ENCODE assay signal across 8 cellular contexts in genomic region chr17:82106697-82107305, GRCh38. TPM values are rescaled to one million over a fixed set of nuclear protein-coding genes. Genes with fewer than 3 reads are reported as not detected.
A peak's percentile ranks its signal among the peaks of the same experiment; 100 is the strongest.
DNase-seq lines count a peak whose midpoint lies in the region; ATAC-seq and TF ChIP-seq lines count a peak whose summit lies in the region.

No MANE protein-coding gene starts in this region.

- H3K9me2 ChIP-seq in OCI-LY7 (ENCODE audit: insufficient read depth, low read length), result no peaks in the 10 kb centered on the region

- DNase-seq in OCI-LY7 (ENCODE audit: low spot score) (no peak), esophagus squamous epithelium (lab: John Stamatoyannopoulos, UW) (no peak), mesenteric fat pad (ENCODE audit: low spot score) (no peak), NCI-H2081 treated with DMSO at 0.1 percent for 48 hours (lab: John Stamatoyannopoulos, UW) (no peak)

- CTCF ChIA-PET in OCI-LY7 (lab: Charles Lee; ENCODE audit: unreplicated experiment), result interaction anchor here (0.7 kb wide), 1 partner anchor 79 kb away, joined by 3 read pairs; no protein-coding TSS in a partner anchor

- H3K27me3 ChIP-seq in esophagus squamous epithelium, result no peaks in the 10 kb centered on the region
- no peaks in the 10 kb centered on the region for H3K27me3 ChIP-seq in rectal smooth muscle tissue (ENCODE audit: control insufficient read depth, insufficient read depth, low read length)

- H2AFZ ChIP-seq in OCI-LY7 (ENCODE audit: low read length), result peak overlapping the region; percentile 55

- H3K4me2 ChIP-seq in OCI-LY7 (ENCODE audit: low read length), result peak overlapping the region; percentile 70

- no peaks in the 10 kb centered on the region for H4K20me1 ChIP-seq in OCI-LY7 (ENCODE audit: insufficient read depth, low read length)

- TF ChIP-seq CTCF in OCI-LY7 (conservative IDR thresholded peaks at IDR 0.05; ENCODE audit: low read length) (no peak), esophagus squamous epithelium (IDR thresholded peaks at IDR 0.05) (no peak)

- peak overlapping the region; percentile 62 for H3K27ac ChIP-seq in OCI-LY7 (ENCODE audit: low read depth, low read length, poor library complexity, severe bottlenecking)
- peak overlapping the region; percentile 71 to 91 (median 86) for H3K27ac ChIP-seq in esophagus squamous epithelium
- peak overlapping the region; percentile 26 for H3K27ac ChIP-seq in rectal smooth muscle tissue (ENCODE audit: low read depth, low read length)

- H3K9me3 ChIP-seq in OCI-LY7 (ENCODE audit: low read length) (no peaks in the 10 kb centered on the region), esophagus squamous epithelium (no peaks in the 10 kb centered on the region)

- peaks cover 39% of the 10 kb centered on the region for H3K4me1 ChIP-seq in OCI-LY7 (ENCODE audit: insufficient read depth, low read length, poor library complexity, severe bottlenecking)
- H3K4me1 ChIP-seq in esophagus squamous epithelium, result peaks cover 41 to 79% (median 45%) of the 10 kb centered on the region in 3 donors
- H3K4me1 ChIP-seq in rectal smooth muscle tissue (ENCODE audit: control insufficient read depth, insufficient read depth, low read length), result peaks cover 6% of the 10 kb centered on the region

- peak overlapping the region; percentile 13 for H3K9ac ChIP-seq in rectal smooth muscle tissue (ENCODE audit: low read length)

- POLR2A ChIA-PET in OCI-LY7 (lab: Charles Lee), result interaction anchor here (0.6 to 2.5 kb wide), 4 partner anchors 17 to 920 kb away, joined by 3 to 9 read pairs (median 4); partner anchors contain the start of gene DCXR

- WGBS in esophagus squamous epithelium, 2 donors, result 20 to 27% methylated on average over 2 to 3 of the region's 9 CpGs

- TF ChIP-seq POLR2A in esophagus squamous epithelium (IDR thresholded peaks at IDR 0.05), result no peak

- ATAC-seq in GM18502 (IDR thresholded peaks at IDR 0.05; ENCODE audit: poor library complexity, unreplicated experiment), result peak; percentile 7
- no peak for ATAC-seq in HG02970 (IDR thresholded peaks at IDR 0.05; ENCODE audit: low FRiP score, unreplicated experiment)
- ATAC-seq in GM21529 (IDR thresholded peaks at IDR 0.05; ENCODE audit: unreplicated experiment), result no peak

- H3K79me2 ChIP-seq in OCI-LY7 (ENCODE audit: insufficient read depth, low read depth, low read length), result no peaks in the 10 kb centered on the region

- H3K36me3 ChIP-seq in OCI-LY7 (ENCODE audit: insufficient read depth, low read length) (no peaks in the 10 kb centered on the region), esophagus squamous epithelium (no peaks in the 10 kb centered on the region), rectal smooth muscle tissue (ENCODE audit: control insufficient read depth, insufficient read depth, low read length) (no peaks in the 10 kb centered on the region)

- peak overlapping the region; percentile 58 for H3K4me3 ChIP-seq in OCI-LY7 (ENCODE audit: low read depth, low read length, poor library complexity, severe bottlenecking)
- peak overlapping the region; percentile 4 to 51 (median 30) for H3K4me3 ChIP-seq in esophagus squamous epithelium
- H3K4me3 ChIP-seq in rectal smooth muscle tissue (ENCODE audit: low read length), result peak overlapping the region; percentile 48

- no TSS peak for BruUV-seq in OCI-LY7 (replicated peaks; lab: Mats Ljungman, UMichigan)

- intact Hi-C loops in OCI-LY7 (cut with micrococcal nuclease; ENCODE audit: unreplicated experiment), result loop anchor here (2.0 kb wide), 2 partner anchors 16 to 48 kb away; no protein-coding TSS in a partner anchor
- intact Hi-C loops in esophagus squamous epithelium (cut with DNase I), result no loop called here

RNA-seq across cellular contexts. Expression of gene FASN, which starts 8.8 kb away (rescaled TPM):
- total RNA-seq in OCI-LY7 (2014; rRNA removed; shearing (Covaris generic)), result 94.4 and 111 TPM in 2 replicates
- 299 and 364 TPM in 2 replicates for total RNA-seq in OCI-LY7 (2022)
- 100 to 1,000 TPM in 2 of 4 donors, 10 to 100 TPM in 2; 72.8 to 302 (median 143) TPM for total RNA-seq in esophagus squamous epithelium
- 1,109 TPM for total RNA-seq in mesenteric fat pad

RNA-seq across cellular contexts. Expression of gene DUS1L, which starts 41.2 kb away (rescaled TPM):
- 374 and 388 TPM in 2 replicates for total RNA-seq in OCI-LY7 (2014; rRNA removed; shearing (Covaris generic))
- total RNA-seq in OCI-LY7 (2022) (300 and 320 TPM in 2 replicates), esophagus squamous epithelium (100 to 1,000 TPM in 3 of 4 donors, 10 to 100 TPM in 1; 53.3 to 125 (median 105) TPM), mesenteric fat pad (103 TPM)

RNA-seq across cellular contexts. Expression of gene GPS1, which starts 55.1 kb away (rescaled TPM):
- 137 and 169 TPM in 2 replicates for total RNA-seq in OCI-LY7 (2014; rRNA removed; shearing (Covaris generic))
- 123 and 133 TPM in 2 replicates for total RNA-seq in OCI-LY7 (2022)
- 10 to 100 TPM; 62.8 to 76.9 (median 69.5) TPM for total RNA-seq in esophagus squamous epithelium
- 85.8 TPM for total RNA-seq in mesenteric fat pad

RNA-seq across cellular contexts. Expression of gene RFNG, which starts 55.2 kb away (rescaled TPM):
- total RNA-seq in OCI-LY7 (2014; rRNA removed; shearing (Covaris generic)), result 50.5 and 59.4 TPM in 2 replicates
- total RNA-seq in OCI-LY7 (2022), result 41.3 and 47.3 TPM in 2 replicates
- 10 to 100 TPM; 24.9 to 38.1 (median 31.2) TPM for total RNA-seq in esophagus squamous epithelium
- total RNA-seq in mesenteric fat pad, result 46.1 TPM

Comparison
In these comparisons a context has a peak if more than half of its experiments do, and no peak if none do; other contexts are left out.
1. H3K27ac ChIP-seq: peak in every context shown above with its lines; median percentile 86 in esophagus squamous epithelium; 62 in OCI-LY7; 26 in rectal smooth muscle tissue.